Comparison of ENCODE assay signal across 6 cellular contexts in genomic region chr18:37407571-37407970, GRCh38.
"Had no signal": no experiment of that assay in that cellular context is flagged by ENCODE, and none has a peak within 500 bp of the region (broad histone marks: within the 10 kb centered on the region; RNA-seq: fewer than 3 reads in every experiment).

No MANE protein-coding gene starts in this region.

- DNase-seq: H9, HCEC 1CT, IMR-90, KG1 had no signal

- ATAC-seq: GM23338, K562 had no signal
